8 cellular contexts compared by ENCODE assay signal in the genomic region with DNA sequence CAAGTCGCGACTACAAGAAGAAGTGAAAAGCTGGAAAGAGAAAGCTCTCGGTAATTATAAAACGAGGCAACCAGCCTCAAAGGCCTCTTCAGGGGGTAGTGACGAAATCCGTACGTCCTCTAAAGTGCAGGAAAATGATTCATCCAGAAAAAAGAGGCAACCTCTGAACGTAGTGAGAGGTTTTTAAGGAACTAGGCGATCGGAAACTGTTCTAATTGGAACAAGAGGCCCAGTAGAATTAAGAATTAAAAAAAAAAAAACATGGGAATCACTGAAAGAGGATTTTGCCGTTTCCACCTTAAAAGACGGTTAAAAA. TPM values are rescaled to one million over a fixed set of nuclear protein-coding genes. Genes with fewer than 3 reads are reported as not detected.
DNase-seq lines count a peak whose midpoint lies in the region; ATAC-seq lines count a peak whose summit lies in the region.

No MANE protein-coding gene starts in this region.

- peak overlapping the region; percentile 98 for H3K27ac Mint-ChIP-seq in central memory CD8-positive, alpha-beta T cell (ENCODE audit: low read depth)
- H3K27ac Mint-ChIP-seq in memory B cell, result peak overlapping the region; percentile 98

- no peaks in the 10 kb centered on the region for H3K9me3 ChIP-seq in NT2/D1 (ENCODE audit: insufficient read depth, low read length)

- no peaks in the 10 kb centered on the region for H3K27me3 Mint-ChIP-seq in central memory CD8-positive, alpha-beta T cell
- no peaks in the 10 kb centered on the region for H3K27me3 Mint-ChIP-seq in memory B cell

- peak overlapping the region; percentile 98 for H3K9ac ChIP-seq in NT2/D1 (ENCODE audit: insufficient read length, low read depth)

- H3K4me1 ChIP-seq in NT2/D1 (ENCODE audit: insufficient read depth, insufficient read length), result peaks cover 4% of the 10 kb centered on the region
- no peaks in the 10 kb centered on the region for H3K4me1 ChIP-seq in urinary bladder (ENCODE audit: insufficient read depth)

- H3K36me3 ChIP-seq in NT2/D1 (ENCODE audit: insufficient read depth, insufficient read length, low read length), result peaks cover 51% of the 10 kb centered on the region
- H3K36me3 ChIP-seq in urinary bladder (ENCODE audit: insufficient read depth), result no peaks in the 10 kb centered on the region

- peaks cover 54% of the 10 kb centered on the region for H3K36me3 Mint-ChIP-seq in central memory CD8-positive, alpha-beta T cell (ENCODE audit: insufficient read depth)
- peaks cover 15% of the 10 kb centered on the region for H3K36me3 Mint-ChIP-seq in memory B cell

- H3K27ac ChIP-seq in urinary bladder (ENCODE audit: low read depth), result peak overlapping the region; percentile 98

- peak; percentile 77 for DNase-seq in ELR (ENCODE audit: low read depth)
- DNase-seq in NT2/D1 (ENCODE audit: low read depth, low spot score), result no peak
- no peak for DNase-seq in central memory CD8-positive, alpha-beta T cell (ENCODE audit: low spot score in 2 of 2)
- DNase-seq in memory B cell (ENCODE audit: low spot score in 2 of 2), result no peak
- DNase-seq in NCI-H2107 (lab: John Stamatoyannopoulos, UW), result no peak

- H3K27me3 ChIP-seq in NT2/D1 (ENCODE audit: insufficient read depth, insufficient read length), result no peaks in the 10 kb centered on the region

- H3K4me1 Mint-ChIP-seq in central memory CD8-positive, alpha-beta T cell, result peaks cover 48% of the 10 kb centered on the region
- H3K4me1 Mint-ChIP-seq in memory B cell, result peaks cover 20% of the 10 kb centered on the region

- no peak for ATAC-seq in central memory CD8-positive, alpha-beta T cell (replicated peaks; ENCODE audit: extremely low read depth, poor library complexity, severe bottlenecking)
- ATAC-seq in memory B cell (ENCODE audit: low read depth), result no peak
- ATAC-seq in HG03196 (IDR thresholded peaks at IDR 0.05; ENCODE audit: unreplicated experiment), result no peak
- ATAC-seq in GM19455 (IDR thresholded peaks at IDR 0.05; ENCODE audit: unreplicated experiment), result no peak

- H3K4me3 ChIP-seq in NT2/D1 (ENCODE audit: insufficient read length, low read depth), result peak overlapping the region; percentile 94
- H3K4me3 ChIP-seq in urinary bladder (ENCODE audit: low read depth, low read length), result peak overlapping the region; percentile 82

- H3K4me3 Mint-ChIP-seq in central memory CD8-positive, alpha-beta T cell, result peak overlapping the region; percentile 92
- peak overlapping the region; percentile 98 for H3K4me3 Mint-ChIP-seq in memory B cell

- H3K9me3 Mint-ChIP-seq in central memory CD8-positive, alpha-beta T cell, result no peaks in the 10 kb centered on the region
- no peaks in the 10 kb centered on the region for H3K9me3 Mint-ChIP-seq in memory B cell

- WGBS in urinary bladder, result under 1% methylated on average over 12 of the region's 12 CpGs

RNA-seq across cellular contexts. Expression of a gene that starts 1.0 kb away (rescaled TPM):
- total RNA-seq in urinary bladder, result 343 TPM
- polyA plus RNA-seq in urinary bladder, result 144 TPM

RNA-seq across cellular contexts. Expression of a gene that starts 31.1 kb away (rescaled TPM):
- total RNA-seq in urinary bladder, result 5.6 TPM
- 14.2 TPM for polyA plus RNA-seq in urinary bladder
